8 cellular contexts compared by ENCODE assay signal in genomic region chr10:16816830-16817124, GRCh38. TPM values are rescaled to one million over a fixed set of nuclear protein-coding genes. Genes with fewer than 3 reads are reported as not detected.
DNase-seq lines count a peak whose midpoint lies in the region; ATAC-seq and TF ChIP-seq lines count a peak whose summit lies in the region.

No MANE protein-coding gene starts in this region.

- H3K27ac ChIP-seq in HEK293 (ENCODE audit: extremely low read depth, low read depth, low read length) = peak overlapping the region; percentile 42
- H3K27ac ChIP-seq in iPS DF 6.9 (ENCODE audit: low read length) = no peak overlapping the region
- H3K27ac ChIP-seq in smooth muscle cell (ENCODE audit: low read depth) = peak overlapping the region; percentile 39

- peaks cover 9% of the 10 kb centered on the region for H3K36me3 Mint-ChIP-seq in activated T-helper 1 cell treated with anti-CD3 and anti-CD28 coated beads, Interleukin-12 subunit alpha, Interleukin-12 subunit beta, Interleukin-2, Interleukin-4 antibody, amounts not matched to agents 30 ng/mL and 10 ng/mL and 1 ng/mL, durations not matched to agents 14 hours and 24 hours and 36 hours (ENCODE audit: low read depth)

- no peaks in the 10 kb centered on the region for H3K9me3 ChIP-seq in HEK293 (ENCODE audit: control insufficient read depth, insufficient read depth, low read depth, low read length)
- no peaks in the 10 kb centered on the region for H3K9me3 ChIP-seq in iPS DF 6.9 (ENCODE audit: control insufficient read depth, insufficient read depth, low read length)
- H3K9me3 ChIP-seq in smooth muscle cell (replicated peaks; ENCODE audit: low read depth) = no peaks in the 10 kb centered on the region

- intact Hi-C loops in activated T-helper 1 cell treated with anti-CD3 and anti-CD28 coated beads, Interleukin-12 subunit alpha, Interleukin-12 subunit beta, Interleukin-2, Interleukin-4 antibody, amounts not matched to agents 30 ng/mL and 10 ng/mL and 1 ng/mL, durations not matched to agents 14 hours and 24 hours and 36 hours (cut with micrococcal nuclease) = loop anchor here (1.0 to 2.0 kb wide), 13 partner anchors 29 to 1843 kb away; partner anchors contain the start of genes ARL5B, MINDY3, NMT2 and STAM

- H3K4me1 Mint-ChIP-seq in activated T-helper 1 cell treated with anti-CD3 and anti-CD28 coated beads, Interleukin-12 subunit alpha, Interleukin-12 subunit beta, Interleukin-2, Interleukin-4 antibody, amounts not matched to agents 30 ng/mL and 10 ng/mL and 1 ng/mL, durations not matched to agents 14 hours and 24 hours and 36 hours (ENCODE audit: low read depth) = peaks cover 44% of the 10 kb centered on the region

- peak overlapping the region; percentile 36 for H3K9ac ChIP-seq in smooth muscle cell (ENCODE audit: low read depth)

- peak overlapping the region; percentile 91 for H3K27ac Mint-ChIP-seq in activated T-helper 1 cell treated with anti-CD3 and anti-CD28 coated beads, Interleukin-12 subunit alpha, Interleukin-12 subunit beta, Interleukin-2, Interleukin-4 antibody, amounts not matched to agents 30 ng/mL and 10 ng/mL and 1 ng/mL, durations not matched to agents 14 hours and 24 hours and 36 hours

- peak overlapping the region; percentile 93 for H3K4me2 ChIP-seq in smooth muscle cell

- peaks cover 3% of the 10 kb centered on the region for H4K20me1 ChIP-seq in smooth muscle cell (ENCODE audit: low read depth)

- H3K4me1 ChIP-seq in HEK293 (ENCODE audit: control insufficient read depth, insufficient read depth, low read length) = peaks cover 3% of the 10 kb centered on the region
- H3K4me1 ChIP-seq in iPS DF 6.9 (ENCODE audit: control insufficient read depth, insufficient read depth, low read length) = no peaks in the 10 kb centered on the region
- H3K4me1 ChIP-seq in smooth muscle cell (ENCODE audit: low read depth) = peaks cover 8% of the 10 kb centered on the region

- POLR2A ChIA-PET in HEK293 (lab: Yijun Ruan, JAX) = interaction anchor here (0.8 to 1.6 kb wide), 4 partner anchors 384 to 957 kb away, joined by 3 to 5 read pairs (median 3); partner anchors contain the start of genes HACD1, MINDY3 and TRDMT1

- no peak for ATAC-seq in GM21526 (IDR thresholded peaks at IDR 0.05; ENCODE audit: low FRiP score, unreplicated experiment)
- ATAC-seq in GM21723 (IDR thresholded peaks at IDR 0.05; ENCODE audit: unreplicated experiment) = no peak
- ATAC-seq in GM21529 (IDR thresholded peaks at IDR 0.05; ENCODE audit: unreplicated experiment) = no peak

- CTCF ChIA-PET in HEK293 (lab: Yijun Ruan, JAX) = interaction anchor here (0.6 to 1.4 kb wide), 4 partner anchors 9 to 1767 kb away, joined by 3 to 10 read pairs (median 4); no protein-coding TSS in a partner anchor

- no CpG with 5 or more reads among the region's 12 CpGs for WGBS in iPS DF 6.9 (ENCODE audit: insufficient coverage, insufficient read length)
- 9% methylated on average over 12 of the region's 12 CpGs for WGBS in smooth muscle cell (ENCODE audit: low lambda C conversion rate)

- H3K4me3 ChIP-seq in HEK293 (ENCODE audit: low read depth, low read length) (peak overlapping the region; percentile 68), iPS DF 6.9 (ENCODE audit: low read length) (peak overlapping the region; percentile 64), smooth muscle cell (peak overlapping the region; percentile 67)

- H2AFZ ChIP-seq in smooth muscle cell (ENCODE audit: low read depth) = peak overlapping the region; percentile 59

- DNase-seq in activated T-helper 1 cell treated with anti-CD3 and anti-CD28 coated beads, Interleukin-12 subunit alpha, Interleukin-12 subunit beta, Interleukin-2, Interleukin-4 antibody, amounts not matched to agents 30 ng/mL and 10 ng/mL and 1 ng/mL, durations not matched to agents 14 hours and 24 hours and 36 hours (ENCODE audit: low spot score) = no peak
- no peak for DNase-seq in iPS DF 6.9 (ENCODE audit: low read depth, low spot score)
- DNase-seq in smooth muscle cell (lab: John Stamatoyannopoulos, UW; ENCODE audit: unreplicated experiment) = no peak
- DNase-seq in NCI-H1105 (lab: John Stamatoyannopoulos, UW) = no peak

- peaks cover 9% of the 10 kb centered on the region for H3F3A ChIP-seq in smooth muscle cell (ENCODE audit: low read depth)

- peaks cover 10% of the 10 kb centered on the region for H3K27me3 Mint-ChIP-seq in activated T-helper 1 cell treated with anti-CD3 and anti-CD28 coated beads, Interleukin-12 subunit alpha, Interleukin-12 subunit beta, Interleukin-2, Interleukin-4 antibody, amounts not matched to agents 30 ng/mL and 10 ng/mL and 1 ng/mL, durations not matched to agents 14 hours and 24 hours and 36 hours (ENCODE audit: insufficient read depth)

- H3K27me3 ChIP-seq in iPS DF 6.9 (ENCODE audit: control insufficient read depth, insufficient read depth, low read length) = no peaks in the 10 kb centered on the region
- no peaks in the 10 kb centered on the region for H3K27me3 ChIP-seq in smooth muscle cell (ENCODE audit: low read depth)

- no peaks in the 10 kb centered on the region; a peak in 1 of 3 replicates for H3K36me3 ChIP-seq in HEK293 (ENCODE audit: control insufficient read depth in 2 of 2, insufficient read depth in 1 of 2, low read length in 2 of 2)
- H3K36me3 ChIP-seq in iPS DF 6.9 (ENCODE audit: control insufficient read depth, insufficient read depth, low read length) = no peaks in the 10 kb centered on the region
- H3K36me3 ChIP-seq in smooth muscle cell (ENCODE audit: low read depth) = no peaks in the 10 kb centered on the region

- TF ChIP-seq CTCF in HEK293 (tag by site-specific recombination; IDR thresholded peaks at IDR 0.05) = no peak
- no peak for TF ChIP-seq CTCF in smooth muscle cell (IDR thresholded peaks at IDR 0.05; ENCODE audit: borderline replicate concordance, insufficient read depth, poor library complexity, severe bottlenecking)

- peaks cover 47% of the 10 kb centered on the region for H3K79me2 ChIP-seq in smooth muscle cell (ENCODE audit: low read depth)

- peak overlapping the region; percentile 93 for H3K4me3 Mint-ChIP-seq in activated T-helper 1 cell treated with anti-CD3 and anti-CD28 coated beads, Interleukin-12 subunit alpha, Interleukin-12 subunit beta, Interleukin-2, Interleukin-4 antibody, amounts not matched to agents 30 ng/mL and 10 ng/mL and 1 ng/mL, durations not matched to agents 14 hours and 24 hours and 36 hours

- H3K9me3 Mint-ChIP-seq in activated T-helper 1 cell treated with anti-CD3 and anti-CD28 coated beads, Interleukin-12 subunit alpha, Interleukin-12 subunit beta, Interleukin-2, Interleukin-4 antibody, amounts not matched to agents 30 ng/mL and 10 ng/mL and 1 ng/mL, durations not matched to agents 14 hours and 24 hours and 36 hours = peaks cover 8% of the 10 kb centered on the region

TF ChIP-seq in HEK293, 187 proteins besides CTCF, POLR2A, EP300 and RAD21:
- TF ChIP-seq ZNF785 (tag by site-specific recombination; IDR thresholded peaks at IDR 0.05) (no peak), ZNF747 (tag by site-specific recombination; IDR thresholded peaks at IDR 0.05) (no peak), ZNF114 (tag by site-specific recombination; IDR thresholded peaks at IDR 0.05) (no peak), ZNF24 (tag by site-specific recombination; IDR thresholded peaks at IDR 0.05) (no peak), MEIS1 (CRISPR knock-in tag; IDR thresholded peaks at IDR 0.05; ENCODE audit: borderline replicate concordance) (no peak), ZNF274 (IDR thresholded peaks at IDR 0.05; ENCODE audit: low read length) (no peak), ZNF274 (tag by site-specific recombination; IDR thresholded peaks at IDR 0.05; ENCODE audit: borderline replicate concordance) (0 out of 2 replicates have a peak, but pooled peaks have one; percentile 26), ZNF501 (tag by site-specific recombination; IDR thresholded peaks at IDR 0.05) (0 out of 2 replicates have a peak, but pooled peaks have one; percentile 26), ZBTB26 (tag by site-specific recombination; optimal IDR thresholded peaks at IDR 0.05) (peak; percentile 19), ZNF239 (tag by site-specific recombination; IDR thresholded peaks at IDR 0.05) (no peak), ZNF335 (tag by site-specific recombination; conservative IDR thresholded peaks at IDR 0.05) (peak; percentile 27; the same call in 1 of the 2 replicates)

RNA-seq across cellular contexts. Expression of gene RSU1, which starts 0.4 kb away (rescaled TPM):
- total RNA-seq in activated T-helper 1 cell treated with anti-CD3 and anti-CD28 coated beads, Interleukin-12 subunit alpha, Interleukin-12 subunit beta, Interleukin-2, Interleukin-4 antibody, amounts not matched to agents 30 ng/mL and 10 ng/mL and 1 ng/mL, durations not matched to agents 14 hours and 24 hours and 36 hours = 46.9 and 47.5 TPM in 2 replicates
- total RNA-seq in smooth muscle cell = 95.9 and 110 TPM in 2 replicates
- 113 and 128 TPM in 2 replicates for polyA plus RNA-seq in smooth muscle cell
